ENCODE assay signal across 1 cellular context in the genomic region with DNA sequence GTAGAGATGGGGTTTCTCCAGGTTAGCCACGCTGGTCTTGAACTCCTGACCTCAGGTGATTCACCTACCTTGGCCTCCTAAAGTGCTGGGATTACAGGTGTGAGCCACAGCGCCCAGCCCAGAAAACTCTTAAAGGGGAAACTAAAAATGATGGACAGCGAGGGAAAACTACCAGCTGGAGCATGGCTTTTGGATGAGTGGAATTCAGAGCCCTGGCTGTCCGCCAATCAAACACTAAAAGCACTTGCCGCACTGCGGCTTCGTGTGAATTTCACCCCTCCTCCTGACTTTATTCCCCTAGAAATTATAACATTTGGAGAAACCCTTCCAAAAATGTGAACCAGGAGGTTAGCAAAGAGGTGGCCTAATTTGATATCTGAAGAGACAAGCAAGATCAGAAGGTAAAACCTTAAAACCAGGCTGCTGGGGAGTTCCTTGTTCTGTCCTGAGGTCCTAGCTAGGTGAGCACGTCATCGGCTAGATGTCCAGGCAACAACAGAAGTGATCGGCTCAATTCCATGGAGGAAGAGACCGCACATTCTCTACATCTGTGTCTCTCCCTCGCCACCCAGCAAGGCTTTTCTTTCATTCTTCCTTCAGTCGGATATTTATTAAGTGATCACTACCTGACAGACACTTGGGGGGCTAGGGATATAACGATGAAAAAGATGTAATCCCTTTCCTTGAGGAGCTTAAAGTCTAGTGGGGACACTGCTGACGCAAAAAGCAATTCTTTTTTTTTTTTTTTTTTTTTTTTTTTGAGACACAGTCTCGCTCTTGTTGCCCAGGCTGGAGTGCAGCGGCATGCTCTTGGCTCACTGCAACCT.
TF ChIP-seq lines count a peak whose summit lies in the region.

No MANE protein-coding gene starts in this region.

TF ChIP-seq in HepG2, 621 proteins besides CTCF, POLR2A, EP300 and RAD21:
- TF ChIP-seq RFXAP (CRISPR knock-in tag; IDR thresholded peaks at IDR 0.05; ENCODE audit: borderline replicate concordance), result no peak
- TF ChIP-seq ZSCAN22 (CRISPR knock-in tag; IDR thresholded peaks at IDR 0.05), result no peak
- no peak for TF ChIP-seq ZC3H13 (CRISPR knock-in tag; IDR thresholded peaks at IDR 0.05)
